Comparison of ENCODE assay signal across 8 cellular contexts in genomic region chr11:6711552-6711951, GRCh38. TPM values are rescaled to one million over a fixed set of nuclear protein-coding genes. Genes with fewer than 3 reads are reported as not detected.
A peak's percentile ranks its signal among the peaks of the same experiment; 100 is the strongest.
DNase-seq lines count a peak whose midpoint lies in the region; ATAC-seq, FAIRE-seq and TF ChIP-seq lines count a peak whose summit lies in the region.
"Not testable (repeated sequence)": the region's sequence is repeated elsewhere in the genome, so short reads cannot be mapped to it uniquely, and the experiment has no call there.

No MANE protein-coding gene starts in this region.

- peak; percentile 18 to 72; a peak in 3 of 4 replicates for TF ChIP-seq RAD21 in K562 (CRISPR knock-in tag; conservative IDR thresholded peaks at IDR 0.05 in 1 of 2, IDR thresholded peaks at IDR 0.05 in 1 of 2)

- CTCF ChIA-PET in activated CD8-positive, alpha-beta T cell treated with anti-CD3 and anti-CD28 coated beads, Interleukin-2, amount 10 ng/mL, durations not matched to agents 7 days and 5 days (lab: Charles Lee): interaction anchor here (0.6 to 4.1 kb wide), 8 partner anchors 9 to 213 kb away, joined by 3 to 29 read pairs (median 3); no protein-coding TSS in a partner anchor
- CTCF ChIA-PET in K562 (lab: Yijun Ruan, JAX; ENCODE audit: low intra/inter-chr PET ratio): interaction anchor here (1.3 kb wide), 1 partner anchor 45 kb away, joined by 8 read pairs; no protein-coding TSS in a partner anchor

- not testable (repeated sequence) for H4K20me1 ChIP-seq in K562 (replicated peaks; ENCODE audit: control insufficient read depth, insufficient read depth, low read length)

- DNase-seq in DMS 273 (lab: John Stamatoyannopoulos, UW; ENCODE audit: unreplicated experiment) (peak; percentile 38), KBM-7 (peak; percentile 71), RKO (ENCODE audit: low spot score) (peak; percentile 49), K562 (ENCODE audit: extremely low read depth in 1 of 4, low spot score in 3 of 4) (peak in 3 of 4 experiments; percentile 18 to 52 (median 24)), cardiac muscle cell (ENCODE audit: low read depth in 1 of 2, low spot score in 1 of 2) (peak in 1 of 2 donors; percentile 20), psoas muscle (peak in 1 of 2 donors; percentile 15)
- peak; percentile 55 for DNase-seq in activated CD8-positive, alpha-beta T cell treated with anti-CD3 and anti-CD28 coated beads, Interleukin-2, amount 10 ng/mL, durations not matched to agents 7 days and 5 days
- not testable (repeated sequence) for DNase-seq in upper lobe of left lung

- POLR2A ChIA-PET in activated CD8-positive, alpha-beta T cell treated with anti-CD3 and anti-CD28 coated beads, Interleukin-2, amount 10 ng/mL, durations not matched to agents 7 days and 5 days (lab: Charles Lee): not testable (repeated sequence)
- POLR2A ChIA-PET in K562 (lab: Yijun Ruan, JAX): interaction anchor here (0.6 kb wide), 1 partner anchor 181 kb away, joined by 3 read pairs; no protein-coding TSS in a partner anchor

- 72% methylated on average over 7 of the region's 7 CpGs for WGBS in K562 (ENCODE audit: insufficient coverage, low coverage, missing lambda C conversion rate)
- WGBS in psoas muscle, 3 donors: 89 to 96% (median 92%) methylated on average over 7 of the region's 7 CpGs
- 94 to 96% methylated on average over 3 to 7 of the region's 7 CpGs for WGBS in upper lobe of left lung, 2 donors

- H3K4me3 ChIP-seq in K562, cardiac muscle cell, psoas muscle, upper lobe of left lung: not testable (repeated sequence)

- not testable (repeated sequence) for TF ChIP-seq POLR2A in K562 (conservative IDR thresholded peaks at IDR 0.05); upper lobe of left lung (IDR thresholded peaks at IDR 0.05)

- not testable (repeated sequence) for H3K79me2 ChIP-seq in K562 (ENCODE audit: control insufficient read depth, insufficient read depth, low read length)

- FAIRE-seq in K562 (lab: Jason Lieb, UNC): peak; percentile 58

- not testable (repeated sequence) for H3K4me3 Mint-ChIP-seq in activated CD8-positive, alpha-beta T cell treated with anti-CD3 and anti-CD28 coated beads, Interleukin-2, amount 10 ng/mL, durations not matched to agents 7 days and 5 days

- H3K27ac ChIP-seq in K562 (ENCODE audit: extremely low read depth, low read depth, low read length); cardiac muscle cell; psoas muscle; upper lobe of left lung: not testable (repeated sequence)

- H3K4me2 ChIP-seq in K562 (ENCODE audit: insufficient read depth, low read length): not testable (repeated sequence)

- not testable (repeated sequence) for H2AFZ ChIP-seq in K562 (ENCODE audit: low read depth, low read length)

- BruUV-seq in K562 (replicated peaks; lab: Mats Ljungman, UMichigan): not testable (repeated sequence)

- TF ChIP-seq EP300 in K562 (IDR thresholded peaks at IDR 0.05; ENCODE audit: low read length); upper lobe of left lung (IDR thresholded peaks at IDR 0.05): not testable (repeated sequence)

- H3K9me3 Mint-ChIP-seq in activated CD8-positive, alpha-beta T cell treated with anti-CD3 and anti-CD28 coated beads, Interleukin-2, amount 10 ng/mL, durations not matched to agents 7 days and 5 days (ENCODE audit: insufficient read depth): not testable (repeated sequence)

- H3K27ac Mint-ChIP-seq in activated CD8-positive, alpha-beta T cell treated with anti-CD3 and anti-CD28 coated beads, Interleukin-2, amount 10 ng/mL, durations not matched to agents 7 days and 5 days: not testable (repeated sequence)

- H3K4me1 Mint-ChIP-seq in activated CD8-positive, alpha-beta T cell treated with anti-CD3 and anti-CD28 coated beads, Interleukin-2, amount 10 ng/mL, durations not matched to agents 7 days and 5 days (ENCODE audit: low read depth): not testable (repeated sequence)

- peak; percentile 42 to 58 (median 52); a peak in 4 of 6 replicates for TF ChIP-seq CTCF in K562 (IDR thresholded peaks at IDR 0.05 in 2 of 3, conservative IDR thresholded peaks at IDR 0.05 in 1 of 3; ENCODE audit: insufficient read depth in 2 of 3, low read depth in 1 of 3, low read length in 3 of 3)
- peak; percentile 39 for TF ChIP-seq CTCF in cardiac muscle cell (IDR thresholded peaks at IDR 0.05; ENCODE audit: low read depth, low read length)
- TF ChIP-seq CTCF in psoas muscle (IDR thresholded peaks at IDR 0.05): peak; percentile 9
- peak in 4 of 6 experiments; percentile 22 to 44 (median 30) for TF ChIP-seq CTCF in upper lobe of left lung (IDR thresholded peaks at IDR 0.05)

- not testable (repeated sequence) for H3K36me3 ChIP-seq in K562 (ENCODE audit: control insufficient read depth, insufficient read depth, low read length); cardiac muscle cell; psoas muscle (ENCODE audit: insufficient read depth in 1 of 2, low read depth in 1 of 2); upper lobe of left lung

- not testable (repeated sequence) for H3K27me3 ChIP-seq in K562 (ENCODE audit: control insufficient read depth in 2 of 2, insufficient read depth in 2 of 2, low read length in 2 of 2); cardiac muscle cell; psoas muscle (ENCODE audit: insufficient read depth in 3 of 3, low read length in 2 of 3); upper lobe of left lung

- H3K4me1 ChIP-seq in K562 (replicated peaks in 1 of 2; ENCODE audit: control insufficient read depth in 2 of 2, insufficient read depth in 2 of 2, low read length in 2 of 2); cardiac muscle cell (ENCODE audit: low read depth); psoas muscle; upper lobe of left lung: not testable (repeated sequence)

- not testable (repeated sequence) for H3K9ac ChIP-seq in K562 (ENCODE audit: insufficient read depth in 1 of 2, low read depth in 2 of 2, low read length in 2 of 2)

- peaks cover 29% of the 10 kb centered on the region for H3K36me3 Mint-ChIP-seq in activated CD8-positive, alpha-beta T cell treated with anti-CD3 and anti-CD28 coated beads, Interleukin-2, amount 10 ng/mL, durations not matched to agents 7 days and 5 days (ENCODE audit: low read depth)

- not testable (repeated sequence) for H3K27me3 Mint-ChIP-seq in activated CD8-positive, alpha-beta T cell treated with anti-CD3 and anti-CD28 coated beads, Interleukin-2, amount 10 ng/mL, durations not matched to agents 7 days and 5 days (ENCODE audit: low read depth)

- in situ Hi-C loops in KBM-7 (cut with MboI; ENCODE audit: low pct_unique_long_range_greater_than_20kb, low sequenced_read_pairs); K562 (cut with MboI): not testable (repeated sequence)

- H3K9me3 ChIP-seq in K562 (replicated peaks; ENCODE audit: control insufficient read depth, insufficient read depth, low read depth, low read length); cardiac muscle cell (ENCODE audit: low read depth); psoas muscle; upper lobe of left lung: not testable (repeated sequence)

- intact Hi-C loops in K562 (cut with micrococcal nuclease): loop anchor here (1.0 kb wide), 1 partner anchor 46 kb away; no protein-coding TSS in a partner anchor
- intact Hi-C loops in psoas muscle (cut with DNase I): not testable (repeated sequence)

- not testable (repeated sequence) for ATAC-seq in activated CD8-positive, alpha-beta T cell treated with anti-CD3 and anti-CD28 coated beads, Interleukin-2, amount 10 ng/mL, durations not matched to agents 7 days and 5 days; K562; psoas muscle; upper lobe of left lung (ENCODE audit: low FRiP score in 2 of 2)

- H3K9me1 ChIP-seq in K562 (ENCODE audit: control insufficient read depth, insufficient read depth, low read length): not testable (repeated sequence)

RNA-seq across cellular contexts. Expression of gene MRPL17, which starts 28.4 kb away (rescaled TPM):
- 10 to 100 TPM; 60.6 to 69.2 TPM for total RNA-seq in activated CD8-positive, alpha-beta T cell treated with anti-CD3 and anti-CD28 coated beads, Interleukin-2, amount 10 ng/mL, durations not matched to agents 7 days and 5 days
- 45.9 and 72.8 TPM in 2 replicates for total RNA-seq in K562 (2011; cell fraction: chromatin; rRNA removed; ENCODE audit: low replicate concordance)
- total RNA-seq in K562 (2011; cell fraction: nucleolus; rRNA removed): 87.9 and 89.6 TPM in 2 replicates
- 65.0 and 77.8 TPM in 2 replicates for total RNA-seq in K562 (2011; cell fraction: nucleoplasm; rRNA removed)
- total RNA-seq in K562 (2014; rRNA removed): 33.9 and 46.1 TPM in 2 replicates
- total RNA-seq in K562 (2014; rRNA removed; fragmentation: Illumina TruSeq; extraction: Trizol): 27.6 and 36.7 TPM in 2 replicates
- 43.3 and 47.4 TPM in 2 replicates for total RNA-seq in K562 (2015; rRNA removed; fragmentation: Illumina TruSeq; extraction: Trizol)
- 46.2 and 52.6 TPM in 2 replicates for total RNA-seq in K562 (2021)
- polyA plus RNA-seq in K562 (2011; rRNA removed): 57.5 and 66.5 TPM in 2 replicates
- 43.7 and 49.1 TPM in 2 replicates for polyA plus RNA-seq in K562 (2011; cell fraction: cytosol; rRNA removed)
- 68.1 and 73.5 TPM in 2 replicates for polyA plus RNA-seq in K562 (2011; cell fraction: nucleus; rRNA removed)
- 34.5 and 47.6 TPM in 2 replicates for polyA plus RNA-seq in K562 (2012)
- polyA plus RNA-seq in K562 (2014; fragmentation: Illumina TruSeq; extraction: Trizol): 37.7 and 48.6 TPM in 2 replicates
- polyA plus RNA-seq in K562 (2014; fragmentation: Nextera tagmentation; extraction: Ambion mirVana): 10 to 100 TPM; 78.9 to 81.6 TPM
- 43.9 and 48.0 TPM in 2 replicates for polyA plus RNA-seq in K562 (2014; rRNA removed)
- 40.5 and 44.5 TPM in 2 replicates for polyA minus RNA-seq in K562 (2011; rRNA and poly(A)+ RNA removed)
- 40.1 and 41.0 TPM in 2 replicates for polyA minus RNA-seq in K562 (2011; cell fraction: cytosol; rRNA and poly(A)+ RNA removed)
- polyA minus RNA-seq in K562 (2011; cell fraction: nucleus; rRNA and poly(A)+ RNA removed): 50.9 and 92.0 TPM in 2 replicates
- total RNA-seq in cardiac muscle cell: 52.1 and 100 TPM in 2 replicates
- 62.1 and 108 TPM in 2 replicates for polyA plus RNA-seq in cardiac muscle cell
- 10 to 100 TPM; 27.2 to 44.8 (median 38.8) TPM for total RNA-seq in psoas muscle
- polyA plus RNA-seq in psoas muscle: 10 to 100 TPM; 43.0 to 95.6 (median 47.0) TPM
- 10 to 100 TPM; 12.6 to 49.2 (median 22.8) TPM for total RNA-seq in upper lobe of left lung

RNA-seq across cellular contexts. Expression of gene DCHS1, which starts 55.9 kb away (rescaled TPM):
- total RNA-seq in activated CD8-positive, alpha-beta T cell treated with anti-CD3 and anti-CD28 coated beads, Interleukin-2, amount 10 ng/mL, durations not matched to agents 7 days and 5 days: under 1 TPM; 0.23 to 0.29 TPM
- total RNA-seq in K562 (2011; cell fraction: chromatin; rRNA removed; ENCODE audit: low replicate concordance): 0.79 and 2.3 TPM in 2 replicates
- total RNA-seq in K562 (2011; cell fraction: nucleolus; rRNA removed): 1.4 and 1.5 TPM in 2 replicates
- total RNA-seq in K562 (2011; cell fraction: nucleoplasm; rRNA removed): 0.81 and 0.92 TPM in 2 replicates
- total RNA-seq in K562 (2014; rRNA removed) (0.09 and 0.20 TPM in 2 replicates), K562 (2014; rRNA removed; fragmentation: Illumina TruSeq; extraction: Trizol) (0.04 and 0.06 TPM in 2 replicates), K562 (2015; rRNA removed; fragmentation: Illumina TruSeq; extraction: Trizol) (0.14 and 0.19 TPM in 2 replicates), K562 (2021) (0.45 and 0.49 TPM in 2 replicates), cardiac muscle cell (45.8 and 60.2 TPM in 2 replicates), psoas muscle (1 to 10 TPM; 3.2 to 7.2 (median 5.4) TPM), upper lobe of left lung (10 to 100 TPM in 4 of 6 donors, 1 to 10 TPM in 2; 9.2 to 32.2 (median 12.8) TPM)
- polyA plus RNA-seq in K562 (2011; rRNA removed) (0.08 and 0.23 TPM in 2 replicates), K562 (2014; fragmentation: Illumina TruSeq; extraction: Trizol) (0.17 and 0.18 TPM in 2 replicates), K562 (2014; fragmentation: Nextera tagmentation; extraction: Ambion mirVana) (not detected), K562 (2014; rRNA removed) (under 0.01 and 0.19 TPM in 2 replicates), cardiac muscle cell (16.0 and 19.8 TPM in 2 replicates), psoas muscle (1 to 10 TPM in 2 of 3 donors, under 1 TPM in 1; 0.98 to 1.7 (median 1.1) TPM)
- polyA plus RNA-seq in K562 (2011; cell fraction: cytosol; rRNA removed): 0.12 and 0.16 TPM in 2 replicates
- polyA plus RNA-seq in K562 (2011; cell fraction: nucleus; rRNA removed): 0.74 and 1.4 TPM in 2 replicates
- 0.27 and 0.53 TPM in 2 replicates for polyA plus RNA-seq in K562 (2012)
- polyA minus RNA-seq in K562 (2011; rRNA and poly(A)+ RNA removed): 0.18 and 0.21 TPM in 2 replicates
- 0.48 and 0.91 TPM in 2 replicates for polyA minus RNA-seq in K562 (2011; cell fraction: cytosol; rRNA and poly(A)+ RNA removed)
- 0.54 and 0.78 TPM in 2 replicates for polyA minus RNA-seq in K562 (2011; cell fraction: nucleus; rRNA and poly(A)+ RNA removed)
